In the genomic region with DNA sequence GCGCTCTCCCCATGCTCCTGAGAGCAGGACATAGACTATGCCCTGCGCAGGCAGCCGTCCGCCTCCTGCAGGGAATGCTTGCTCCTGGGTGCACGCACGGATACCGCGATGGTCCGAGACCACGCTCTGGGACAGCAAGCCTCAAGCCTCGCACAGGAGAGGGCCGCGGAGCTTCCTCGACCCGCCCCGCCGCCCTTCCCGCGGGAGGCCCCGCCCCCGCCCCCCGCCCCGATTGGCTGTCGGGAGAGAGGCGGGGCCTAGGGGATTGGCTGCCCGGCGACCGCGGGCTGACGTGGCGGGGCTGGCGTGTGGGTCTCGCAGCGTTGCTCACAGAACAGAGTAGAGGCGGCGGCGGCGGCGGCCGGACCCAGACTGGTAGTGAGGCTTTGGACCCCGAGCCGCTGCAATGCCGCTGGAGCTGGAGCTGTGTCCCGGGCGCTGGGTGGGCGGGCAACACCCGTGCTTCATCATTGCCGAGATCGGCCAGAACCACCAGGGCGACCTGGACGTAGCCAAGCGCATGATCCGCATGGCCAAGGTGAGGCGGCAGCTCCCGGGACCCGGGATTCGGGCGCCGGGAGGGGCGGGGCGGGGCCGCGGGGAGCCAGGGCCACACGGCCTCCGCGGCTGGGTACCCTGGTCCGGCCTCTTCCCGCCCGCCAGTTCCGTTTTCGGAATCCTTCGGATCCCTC, we compare ENCODE assay signal across 1 cellular context.
A peak's percentile ranks its signal among the peaks of the same experiment; 100 is the strongest.
TF ChIP-seq lines count a peak whose summit lies in the region.

A gene with protein sequence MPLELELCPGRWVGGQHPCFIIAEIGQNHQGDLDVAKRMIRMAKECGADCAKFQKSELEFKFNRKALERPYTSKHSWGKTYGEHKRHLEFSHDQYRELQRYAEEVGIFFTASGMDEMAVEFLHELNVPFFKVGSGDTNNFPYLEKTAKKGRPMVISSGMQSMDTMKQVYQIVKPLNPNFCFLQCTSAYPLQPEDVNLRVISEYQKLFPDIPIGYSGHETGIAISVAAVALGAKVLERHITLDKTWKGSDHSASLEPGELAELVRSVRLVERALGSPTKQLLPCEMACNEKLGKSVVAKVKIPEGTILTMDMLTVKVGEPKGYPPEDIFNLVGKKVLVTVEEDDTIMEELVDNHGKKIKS (plus strand): TSS at position 330 of the 692 bp plus-strand sequence. CDS start 77 bp downstream, at position 407.

TF ChIP-seq in HEK293, 187 proteins besides CTCF, POLR2A, EP300 and RAD21 (continued from another document and continues in another):
- TF ChIP-seq, protein P1, sequence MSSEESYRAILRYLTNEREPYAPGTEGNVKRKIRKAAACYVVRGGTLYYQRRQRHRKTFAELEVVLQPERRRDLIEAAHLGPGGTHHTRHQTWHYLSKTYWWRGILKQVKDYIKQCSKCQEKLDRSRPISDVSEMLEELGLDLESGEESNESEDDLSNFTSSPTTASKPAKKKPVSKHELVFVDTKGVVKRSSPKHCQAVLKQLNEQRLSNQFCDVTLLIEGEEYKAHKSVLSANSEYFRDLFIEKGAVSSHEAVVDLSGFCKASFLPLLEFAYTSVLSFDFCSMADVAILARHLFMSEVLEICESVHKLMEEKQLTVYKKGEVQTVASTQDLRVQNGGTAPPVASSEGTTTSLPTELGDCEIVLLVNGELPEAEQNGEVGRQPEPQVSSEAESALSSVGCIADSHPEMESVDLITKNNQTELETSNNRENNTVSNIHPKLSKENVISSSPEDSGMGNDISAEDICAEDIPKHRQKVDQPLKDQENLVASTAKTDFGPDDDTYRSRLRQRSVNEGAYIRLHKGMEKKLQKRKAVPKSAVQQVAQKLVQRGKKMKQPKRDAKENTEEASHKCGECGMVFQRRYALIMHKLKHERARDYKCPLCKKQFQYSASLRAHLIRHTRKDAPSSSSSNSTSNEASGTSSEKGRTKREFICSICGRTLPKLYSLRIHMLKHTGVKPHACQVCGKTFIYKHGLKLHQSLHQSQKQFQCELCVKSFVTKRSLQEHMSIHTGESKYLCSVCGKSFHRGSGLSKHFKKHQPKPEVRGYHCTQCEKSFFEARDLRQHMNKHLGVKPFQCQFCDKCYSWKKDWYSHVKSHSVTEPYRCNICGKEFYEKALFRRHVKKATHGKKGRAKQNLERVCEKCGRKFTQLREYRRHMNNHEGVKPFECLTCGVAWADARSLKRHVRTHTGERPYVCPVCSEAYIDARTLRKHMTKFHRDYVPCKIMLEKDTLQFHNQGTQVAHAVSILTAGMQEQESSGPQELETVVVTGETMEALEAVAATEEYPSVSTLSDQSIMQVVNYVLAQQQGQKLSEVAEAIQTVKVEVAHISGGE (tag by site-specific recombination; conservative IDR thresholded peaks at IDR 0.05; ENCODE audit: low read depth): peak; percentile 46
- TF ChIP-seq ZBTB17 (tag by site-specific recombination; IDR thresholded peaks at IDR 0.05) (peak; percentile 70), ZBTB20 (tag by site-specific recombination; IDR thresholded peaks at IDR 0.05) (peak; percentile 96), ZNF174 (tag by site-specific recombination; IDR thresholded peaks at IDR 0.05) (no peak), ZNF155 (tag by site-specific recombination; IDR thresholded peaks at IDR 0.05) (no peak), ZNF548 (tag by site-specific recombination; IDR thresholded peaks at IDR 0.05) (no peak), ZNF335 (tag by site-specific recombination; conservative IDR thresholded peaks at IDR 0.05) (peak; percentile 76), SP3 (tag by site-specific recombination; IDR thresholded peaks at IDR 0.05) (peak; percentile 49), ZFP3 (tag by site-specific recombination; IDR thresholded peaks at IDR 0.05; ENCODE audit: low read depth) (no peak), KLF10 (tag by site-specific recombination; IDR thresholded peaks at IDR 0.05) (peak; percentile 50; the same call in 1 of the 2 replicates), ZNF658 (tag by site-specific recombination; IDR thresholded peaks at IDR 0.05) (no peak), KLF9 (tag by site-specific recombination; IDR thresholded peaks at IDR 0.05; ENCODE audit: low read depth) (peak; percentile 81), ZNF610 (tag by site-specific recombination; IDR thresholded peaks at IDR 0.05; ENCODE audit: borderline replicate concordance) (no peak), ZNF561 (tag by site-specific recombination; IDR thresholded peaks at IDR 0.05; ENCODE audit: borderline replicate concordance) (peak; percentile 42; the same call in 1 of the 2 replicates), ZNF530 (tag by site-specific recombination; IDR thresholded peaks at IDR 0.05; ENCODE audit: low read depth) (no peak), OVOL3 (tag by site-specific recombination; IDR thresholded peaks at IDR 0.05) (no peak), ZNF133 (tag by site-specific recombination; IDR thresholded peaks at IDR 0.05) (no peak), ZNF768 (tag by site-specific recombination; IDR thresholded peaks at IDR 0.05) (no peak), ZNF76 (tag by site-specific recombination; IDR thresholded peaks at IDR 0.05; ENCODE audit: borderline replicate concordance, low read depth) (0 out of 2 replicates have a peak, but pooled peaks have one; percentile 43), ZNF248 (tag by site-specific recombination; IDR thresholded peaks at IDR 0.05) (no peak), KLF1 (tag by site-specific recombination; IDR thresholded peaks at IDR 0.05) (peak; percentile 45; the same call in 1 of the 2 replicates), ZNF433 (tag by site-specific recombination; IDR thresholded peaks at IDR 0.05; ENCODE audit: low read depth) (no peak), ZNF121 (tag by site-specific recombination; IDR thresholded peaks at IDR 0.05) (peak; percentile 98), BCL11B (tag by site-specific recombination; IDR thresholded peaks at IDR 0.05; ENCODE audit: low read depth) (no peak), ZNF501 (tag by site-specific recombination; IDR thresholded peaks at IDR 0.05) (peak; percentile 75; the same call in 1 of the 2 replicates), ZNF621 (tag by site-specific recombination; IDR thresholded peaks at IDR 0.05) (no peak), ZNF629 (tag by site-specific recombination; IDR thresholded peaks at IDR 0.05) (0 out of 2 replicates have a peak, but pooled peaks have one; percentile 16), TRIM28 (IDR thresholded peaks at IDR 0.05; ENCODE audit: borderline replicate concordance, low read length) (no peak), ZFHX2 (tag by site-specific recombination; conservative IDR thresholded peaks at IDR 0.05) (0 out of 2 replicates have a peak, but pooled peaks have one; percentile 10), WT1 (tag by site-specific recombination; IDR thresholded peaks at IDR 0.05) (no peak), EGR2 (tag by site-specific recombination; IDR thresholded peaks at IDR 0.05; ENCODE audit: low read depth) (no peak), ZNF2 (tag by site-specific recombination; IDR thresholded peaks at IDR 0.05) (no peak)
- TF ChIP-seq, protein P2, sequence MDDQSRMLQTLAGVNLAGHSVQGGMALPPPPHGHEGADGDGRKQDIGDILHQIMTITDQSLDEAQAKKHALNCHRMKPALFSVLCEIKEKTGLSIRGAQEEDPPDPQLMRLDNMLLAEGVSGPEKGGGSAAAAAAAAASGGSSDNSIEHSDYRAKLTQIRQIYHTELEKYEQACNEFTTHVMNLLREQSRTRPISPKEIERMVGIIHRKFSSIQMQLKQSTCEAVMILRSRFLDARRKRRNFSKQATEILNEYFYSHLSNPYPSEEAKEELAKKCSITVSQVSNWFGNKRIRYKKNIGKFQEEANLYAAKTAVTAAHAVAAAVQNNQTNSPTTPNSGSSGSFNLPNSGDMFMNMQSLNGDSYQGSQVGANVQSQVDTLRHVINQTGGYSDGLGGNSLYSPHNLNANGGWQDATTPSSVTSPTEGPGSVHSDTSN (CRISPR knock-in tag; IDR thresholded peaks at IDR 0.05): no peak
- TF ChIP-seq, protein P3, sequence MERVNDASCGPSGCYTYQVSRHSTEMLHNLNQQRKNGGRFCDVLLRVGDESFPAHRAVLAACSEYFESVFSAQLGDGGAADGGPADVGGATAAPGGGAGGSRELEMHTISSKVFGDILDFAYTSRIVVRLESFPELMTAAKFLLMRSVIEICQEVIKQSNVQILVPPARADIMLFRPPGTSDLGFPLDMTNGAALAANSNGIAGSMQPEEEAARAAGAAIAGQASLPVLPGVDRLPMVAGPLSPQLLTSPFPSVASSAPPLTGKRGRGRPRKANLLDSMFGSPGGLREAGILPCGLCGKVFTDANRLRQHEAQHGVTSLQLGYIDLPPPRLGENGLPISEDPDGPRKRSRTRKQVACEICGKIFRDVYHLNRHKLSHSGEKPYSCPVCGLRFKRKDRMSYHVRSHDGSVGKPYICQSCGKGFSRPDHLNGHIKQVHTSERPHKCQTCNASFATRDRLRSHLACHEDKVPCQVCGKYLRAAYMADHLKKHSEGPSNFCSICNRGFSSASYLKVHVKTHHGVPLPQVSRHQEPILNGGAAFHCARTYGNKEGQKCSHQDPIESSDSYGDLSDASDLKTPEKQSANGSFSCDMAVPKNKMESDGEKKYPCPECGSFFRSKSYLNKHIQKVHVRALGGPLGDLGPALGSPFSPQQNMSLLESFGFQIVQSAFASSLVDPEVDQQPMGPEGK (tag by site-specific recombination; IDR thresholded peaks at IDR 0.05): peak; percentile 55
- TF ChIP-seq, protein P4, sequence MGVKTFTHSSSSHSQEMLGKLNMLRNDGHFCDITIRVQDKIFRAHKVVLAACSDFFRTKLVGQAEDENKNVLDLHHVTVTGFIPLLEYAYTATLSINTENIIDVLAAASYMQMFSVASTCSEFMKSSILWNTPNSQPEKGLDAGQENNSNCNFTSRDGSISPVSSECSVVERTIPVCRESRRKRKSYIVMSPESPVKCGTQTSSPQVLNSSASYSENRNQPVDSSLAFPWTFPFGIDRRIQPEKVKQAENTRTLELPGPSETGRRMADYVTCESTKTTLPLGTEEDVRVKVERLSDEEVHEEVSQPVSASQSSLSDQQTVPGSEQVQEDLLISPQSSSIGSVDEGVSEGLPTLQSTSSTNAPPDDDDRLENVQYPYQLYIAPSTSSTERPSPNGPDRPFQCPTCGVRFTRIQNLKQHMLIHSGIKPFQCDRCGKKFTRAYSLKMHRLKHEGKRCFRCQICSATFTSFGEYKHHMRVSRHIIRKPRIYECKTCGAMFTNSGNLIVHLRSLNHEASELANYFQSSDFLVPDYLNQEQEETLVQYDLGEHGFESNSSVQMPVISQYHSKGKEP (tag by site-specific recombination; IDR thresholded peaks at IDR 0.05): peak; percentile 87; the same call in 1 of the 2 replicates
- TF ChIP-seq, protein P5, sequence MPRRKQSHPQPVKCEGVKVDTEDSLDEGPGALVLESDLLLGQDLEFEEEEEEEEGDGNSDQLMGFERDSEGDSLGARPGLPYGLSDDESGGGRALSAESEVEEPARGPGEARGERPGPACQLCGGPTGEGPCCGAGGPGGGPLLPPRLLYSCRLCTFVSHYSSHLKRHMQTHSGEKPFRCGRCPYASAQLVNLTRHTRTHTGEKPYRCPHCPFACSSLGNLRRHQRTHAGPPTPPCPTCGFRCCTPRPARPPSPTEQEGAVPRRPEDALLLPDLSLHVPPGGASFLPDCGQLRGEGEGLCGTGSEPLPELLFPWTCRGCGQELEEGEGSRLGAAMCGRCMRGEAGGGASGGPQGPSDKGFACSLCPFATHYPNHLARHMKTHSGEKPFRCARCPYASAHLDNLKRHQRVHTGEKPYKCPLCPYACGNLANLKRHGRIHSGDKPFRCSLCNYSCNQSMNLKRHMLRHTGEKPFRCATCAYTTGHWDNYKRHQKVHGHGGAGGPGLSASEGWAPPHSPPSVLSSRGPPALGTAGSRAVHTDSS (tag by site-specific recombination; IDR thresholded peaks at IDR 0.05): no peak
- TF ChIP-seq, protein P6, sequence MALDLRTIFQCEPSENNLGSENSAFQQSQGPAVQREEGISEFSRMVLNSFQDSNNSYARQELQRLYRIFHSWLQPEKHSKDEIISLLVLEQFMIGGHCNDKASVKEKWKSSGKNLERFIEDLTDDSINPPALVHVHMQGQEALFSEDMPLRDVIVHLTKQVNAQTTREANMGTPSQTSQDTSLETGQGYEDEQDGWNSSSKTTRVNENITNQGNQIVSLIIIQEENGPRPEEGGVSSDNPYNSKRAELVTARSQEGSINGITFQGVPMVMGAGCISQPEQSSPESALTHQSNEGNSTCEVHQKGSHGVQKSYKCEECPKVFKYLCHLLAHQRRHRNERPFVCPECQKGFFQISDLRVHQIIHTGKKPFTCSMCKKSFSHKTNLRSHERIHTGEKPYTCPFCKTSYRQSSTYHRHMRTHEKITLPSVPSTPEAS (tag by site-specific recombination; IDR thresholded peaks at IDR 0.05): no peak
- TF ChIP-seq, protein P7, sequence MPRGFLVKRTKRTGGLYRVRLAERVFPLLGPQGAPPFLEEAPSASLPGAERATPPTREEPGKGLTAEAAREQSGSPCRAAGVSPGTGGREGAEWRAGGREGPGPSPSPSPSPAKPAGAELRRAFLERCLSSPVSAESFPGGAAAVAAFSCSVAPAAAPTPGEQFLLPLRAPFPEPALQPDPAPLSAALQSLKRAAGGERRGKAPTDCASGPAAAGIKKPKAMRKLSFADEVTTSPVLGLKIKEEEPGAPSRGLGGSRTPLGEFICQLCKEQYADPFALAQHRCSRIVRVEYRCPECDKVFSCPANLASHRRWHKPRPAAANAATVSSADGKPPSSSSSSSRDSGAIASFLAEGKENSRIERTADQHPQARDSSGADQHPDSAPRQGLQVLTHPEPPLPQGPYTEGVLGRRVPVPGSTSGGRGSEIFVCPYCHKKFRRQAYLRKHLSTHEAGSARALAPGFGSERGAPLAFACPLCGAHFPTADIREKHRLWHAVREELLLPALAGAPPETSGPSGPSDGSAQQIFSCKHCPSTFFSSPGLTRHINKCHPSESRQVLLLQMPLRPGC (tag by site-specific recombination; IDR thresholded peaks at IDR 0.05): 0 out of 2 replicates have a peak, but pooled peaks have one; percentile 16
- TF ChIP-seq, protein P8, sequence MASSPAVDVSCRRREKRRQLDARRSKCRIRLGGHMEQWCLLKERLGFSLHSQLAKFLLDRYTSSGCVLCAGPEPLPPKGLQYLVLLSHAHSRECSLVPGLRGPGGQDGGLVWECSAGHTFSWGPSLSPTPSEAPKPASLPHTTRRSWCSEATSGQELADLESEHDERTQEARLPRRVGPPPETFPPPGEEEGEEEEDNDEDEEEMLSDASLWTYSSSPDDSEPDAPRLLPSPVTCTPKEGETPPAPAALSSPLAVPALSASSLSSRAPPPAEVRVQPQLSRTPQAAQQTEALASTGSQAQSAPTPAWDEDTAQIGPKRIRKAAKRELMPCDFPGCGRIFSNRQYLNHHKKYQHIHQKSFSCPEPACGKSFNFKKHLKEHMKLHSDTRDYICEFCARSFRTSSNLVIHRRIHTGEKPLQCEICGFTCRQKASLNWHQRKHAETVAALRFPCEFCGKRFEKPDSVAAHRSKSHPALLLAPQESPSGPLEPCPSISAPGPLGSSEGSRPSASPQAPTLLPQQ (tag by site-specific recombination; IDR thresholded peaks at IDR 0.05): peak; percentile 44; the same call in 1 of the 2 replicates
